1 cellular context compared by ENCODE assay signal in the genomic region with DNA sequence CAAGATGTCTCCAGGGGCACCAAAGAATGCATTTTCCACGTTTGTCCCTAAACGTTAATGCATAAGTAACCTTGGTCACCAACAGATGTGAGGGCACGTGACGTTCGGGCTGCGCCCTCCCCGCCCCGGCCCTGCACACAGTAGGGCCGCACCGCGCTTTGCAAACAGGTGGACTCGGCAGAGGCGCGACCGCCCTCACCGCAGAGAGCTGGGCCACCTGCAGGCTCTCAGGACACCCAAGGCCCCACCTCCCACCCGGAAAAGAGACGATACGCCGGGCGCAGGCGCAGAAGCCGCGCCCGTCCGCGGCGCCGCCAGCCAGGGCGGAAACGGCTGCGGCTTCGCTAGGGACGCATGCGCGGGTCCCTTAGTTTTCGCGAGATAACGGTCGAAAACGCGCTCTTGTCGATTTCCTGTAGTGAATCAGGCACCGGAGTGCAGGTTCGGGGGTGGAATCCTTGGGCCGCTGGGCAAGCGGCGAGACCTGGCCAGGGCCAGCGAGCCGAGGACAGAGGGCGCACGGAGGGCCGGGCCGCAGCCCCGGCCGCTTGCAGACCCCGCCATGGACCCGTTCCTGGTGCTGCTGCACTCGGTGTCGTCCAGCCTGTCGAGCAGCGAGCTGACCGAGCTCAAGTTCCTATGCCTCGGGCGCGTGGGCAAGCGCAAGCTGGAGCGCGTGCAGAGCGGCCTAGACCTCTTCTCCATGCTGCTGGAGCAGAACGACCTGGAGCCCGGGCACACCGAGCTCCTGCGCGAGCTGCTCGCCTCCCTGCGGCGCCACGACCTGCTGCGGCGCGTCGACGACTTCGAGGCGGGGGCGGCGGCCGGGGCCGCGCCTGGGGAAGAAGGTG.
A peak's percentile ranks its signal among the peaks of the same experiment; 100 is the strongest.
TF ChIP-seq lines count a peak whose summit lies in the region.

A gene with protein sequence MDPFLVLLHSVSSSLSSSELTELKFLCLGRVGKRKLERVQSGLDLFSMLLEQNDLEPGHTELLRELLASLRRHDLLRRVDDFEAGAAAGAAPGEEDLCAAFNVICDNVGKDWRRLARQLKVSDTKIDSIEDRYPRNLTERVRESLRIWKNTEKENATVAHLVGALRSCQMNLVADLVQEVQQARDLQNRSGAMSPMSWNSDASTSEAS (plus strand): TSS at position 399 of the 851 bp plus-strand sequence. CDS start 164 bp downstream, at position 563.

TF ChIP-seq in HepG2, 621 proteins besides CTCF, POLR2A, EP300 and RAD21 (continued from another document and continues in another):
- TF ChIP-seq, protein P1, sequence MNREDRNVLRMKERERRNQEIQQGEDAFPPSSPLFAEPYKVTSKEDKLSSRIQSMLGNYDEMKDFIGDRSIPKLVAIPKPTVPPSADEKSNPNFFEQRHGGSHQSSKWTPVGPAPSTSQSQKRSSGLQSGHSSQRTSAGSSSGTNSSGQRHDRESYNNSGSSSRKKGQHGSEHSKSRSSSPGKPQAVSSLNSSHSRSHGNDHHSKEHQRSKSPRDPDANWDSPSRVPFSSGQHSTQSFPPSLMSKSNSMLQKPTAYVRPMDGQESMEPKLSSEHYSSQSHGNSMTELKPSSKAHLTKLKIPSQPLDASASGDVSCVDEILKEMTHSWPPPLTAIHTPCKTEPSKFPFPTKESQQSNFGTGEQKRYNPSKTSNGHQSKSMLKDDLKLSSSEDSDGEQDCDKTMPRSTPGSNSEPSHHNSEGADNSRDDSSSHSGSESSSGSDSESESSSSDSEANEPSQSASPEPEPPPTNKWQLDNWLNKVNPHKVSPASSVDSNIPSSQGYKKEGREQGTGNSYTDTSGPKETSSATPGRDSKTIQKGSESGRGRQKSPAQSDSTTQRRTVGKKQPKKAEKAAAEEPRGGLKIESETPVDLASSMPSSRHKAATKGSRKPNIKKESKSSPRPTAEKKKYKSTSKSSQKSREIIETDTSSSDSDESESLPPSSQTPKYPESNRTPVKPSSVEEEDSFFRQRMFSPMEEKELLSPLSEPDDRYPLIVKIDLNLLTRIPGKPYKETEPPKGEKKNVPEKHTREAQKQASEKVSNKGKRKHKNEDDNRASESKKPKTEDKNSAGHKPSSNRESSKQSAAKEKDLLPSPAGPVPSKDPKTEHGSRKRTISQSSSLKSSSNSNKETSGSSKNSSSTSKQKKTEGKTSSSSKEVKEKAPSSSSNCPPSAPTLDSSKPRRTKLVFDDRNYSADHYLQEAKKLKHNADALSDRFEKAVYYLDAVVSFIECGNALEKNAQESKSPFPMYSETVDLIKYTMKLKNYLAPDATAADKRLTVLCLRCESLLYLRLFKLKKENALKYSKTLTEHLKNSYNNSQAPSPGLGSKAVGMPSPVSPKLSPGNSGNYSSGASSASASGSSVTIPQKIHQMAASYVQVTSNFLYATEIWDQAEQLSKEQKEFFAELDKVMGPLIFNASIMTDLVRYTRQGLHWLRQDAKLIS (CRISPR knock-in tag; IDR thresholded peaks at IDR 0.05), result no peak
- TF ChIP-seq TSC22D2 (CRISPR knock-in tag; IDR thresholded peaks at IDR 0.05; ENCODE audit: borderline replicate concordance), result peak; percentile 16; the same call in 1 of the 2 replicates
- TF ChIP-seq PITX1 (CRISPR knock-in tag; IDR thresholded peaks at IDR 0.05), result 0 out of 2 replicates have a peak, but pooled peaks have one; percentile 27
- TF ChIP-seq RFX3 (CRISPR knock-in tag; IDR thresholded peaks at IDR 0.05), result no peak
- peak; percentile 60 for TF ChIP-seq YY1 (IDR thresholded peaks at IDR 0.05; ENCODE audit: insufficient read depth, insufficient replicate concordance, low read depth, low read length)
- TF ChIP-seq ZNF891 (CRISPR knock-in tag; IDR thresholded peaks at IDR 0.05), result no peak
- peak; percentile 44; the same call in 1 of the 2 replicates for TF ChIP-seq PHF21A (CRISPR knock-in tag; IDR thresholded peaks at IDR 0.05)
- TF ChIP-seq ZNF331 (CRISPR knock-in tag; IDR thresholded peaks at IDR 0.05), result peak; percentile 34; the same call in 1 of the 2 replicates
- TF ChIP-seq ZNF282 (IDR thresholded peaks at IDR 0.05; ENCODE audit: partially characterized antibody), result no peak
- TF ChIP-seq SMC3 (IDR thresholded peaks at IDR 0.05; ENCODE audit: low read length), result no peak
- no peak for TF ChIP-seq SMAD1 (CRISPR knock-in tag; IDR thresholded peaks at IDR 0.05; ENCODE audit: borderline replicate concordance, low read depth)
- peak; percentile 52; the same call in 1 of the 2 replicates for TF ChIP-seq ERF (CRISPR knock-in tag; IDR thresholded peaks at IDR 0.05)
- peak; percentile 92 for TF ChIP-seq GABPB1 (CRISPR knock-in tag; IDR thresholded peaks at IDR 0.05)
- TF ChIP-seq, protein P2, sequence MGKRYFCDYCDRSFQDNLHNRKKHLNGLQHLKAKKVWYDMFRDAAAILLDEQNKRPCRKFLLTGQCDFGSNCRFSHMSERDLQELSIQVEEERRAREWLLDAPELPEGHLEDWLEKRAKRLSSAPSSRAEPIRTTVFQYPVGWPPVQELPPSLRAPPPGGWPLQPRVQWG (CRISPR knock-in tag; IDR thresholded peaks at IDR 0.05; ENCODE audit: borderline replicate concordance, low read depth), result no peak
- TF ChIP-seq ZNF292 (CRISPR knock-in tag; IDR thresholded peaks at IDR 0.05; ENCODE audit: borderline replicate concordance, low read depth), result no peak
- no peak; the same call in 1 of the 2 replicates for TF ChIP-seq JDP2 (CRISPR knock-in tag; IDR thresholded peaks at IDR 0.05; ENCODE audit: borderline replicate concordance)
- TF ChIP-seq, protein P3, sequence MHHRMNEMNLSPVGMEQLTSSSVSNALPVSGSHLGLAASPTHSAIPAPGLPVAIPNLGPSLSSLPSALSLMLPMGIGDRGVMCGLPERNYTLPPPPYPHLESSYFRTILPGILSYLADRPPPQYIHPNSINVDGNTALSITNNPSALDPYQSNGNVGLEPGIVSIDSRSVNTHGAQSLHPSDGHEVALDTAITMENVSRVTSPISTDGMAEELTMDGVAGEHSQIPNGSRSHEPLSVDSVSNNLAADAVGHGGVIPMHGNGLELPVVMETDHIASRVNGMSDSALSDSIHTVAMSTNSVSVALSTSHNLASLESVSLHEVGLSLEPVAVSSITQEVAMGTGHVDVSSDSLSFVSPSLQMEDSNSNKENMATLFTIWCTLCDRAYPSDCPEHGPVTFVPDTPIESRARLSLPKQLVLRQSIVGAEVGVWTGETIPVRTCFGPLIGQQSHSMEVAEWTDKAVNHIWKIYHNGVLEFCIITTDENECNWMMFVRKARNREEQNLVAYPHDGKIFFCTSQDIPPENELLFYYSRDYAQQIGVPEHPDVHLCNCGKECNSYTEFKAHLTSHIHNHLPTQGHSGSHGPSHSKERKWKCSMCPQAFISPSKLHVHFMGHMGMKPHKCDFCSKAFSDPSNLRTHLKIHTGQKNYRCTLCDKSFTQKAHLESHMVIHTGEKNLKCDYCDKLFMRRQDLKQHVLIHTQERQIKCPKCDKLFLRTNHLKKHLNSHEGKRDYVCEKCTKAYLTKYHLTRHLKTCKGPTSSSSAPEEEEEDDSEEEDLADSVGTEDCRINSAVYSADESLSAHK (CRISPR knock-in tag; IDR thresholded peaks at IDR 0.05; ENCODE audit: borderline replicate concordance), result 0 out of 2 replicates have a peak, but pooled peaks have one; percentile 22
- no peak for TF ChIP-seq ZC3H4 (CRISPR knock-in tag; IDR thresholded peaks at IDR 0.05; ENCODE audit: borderline replicate concordance)
- TF ChIP-seq TAF1 (CRISPR knock-in tag; IDR thresholded peaks at IDR 0.05), result peak; percentile 83
- TF ChIP-seq, protein P4, sequence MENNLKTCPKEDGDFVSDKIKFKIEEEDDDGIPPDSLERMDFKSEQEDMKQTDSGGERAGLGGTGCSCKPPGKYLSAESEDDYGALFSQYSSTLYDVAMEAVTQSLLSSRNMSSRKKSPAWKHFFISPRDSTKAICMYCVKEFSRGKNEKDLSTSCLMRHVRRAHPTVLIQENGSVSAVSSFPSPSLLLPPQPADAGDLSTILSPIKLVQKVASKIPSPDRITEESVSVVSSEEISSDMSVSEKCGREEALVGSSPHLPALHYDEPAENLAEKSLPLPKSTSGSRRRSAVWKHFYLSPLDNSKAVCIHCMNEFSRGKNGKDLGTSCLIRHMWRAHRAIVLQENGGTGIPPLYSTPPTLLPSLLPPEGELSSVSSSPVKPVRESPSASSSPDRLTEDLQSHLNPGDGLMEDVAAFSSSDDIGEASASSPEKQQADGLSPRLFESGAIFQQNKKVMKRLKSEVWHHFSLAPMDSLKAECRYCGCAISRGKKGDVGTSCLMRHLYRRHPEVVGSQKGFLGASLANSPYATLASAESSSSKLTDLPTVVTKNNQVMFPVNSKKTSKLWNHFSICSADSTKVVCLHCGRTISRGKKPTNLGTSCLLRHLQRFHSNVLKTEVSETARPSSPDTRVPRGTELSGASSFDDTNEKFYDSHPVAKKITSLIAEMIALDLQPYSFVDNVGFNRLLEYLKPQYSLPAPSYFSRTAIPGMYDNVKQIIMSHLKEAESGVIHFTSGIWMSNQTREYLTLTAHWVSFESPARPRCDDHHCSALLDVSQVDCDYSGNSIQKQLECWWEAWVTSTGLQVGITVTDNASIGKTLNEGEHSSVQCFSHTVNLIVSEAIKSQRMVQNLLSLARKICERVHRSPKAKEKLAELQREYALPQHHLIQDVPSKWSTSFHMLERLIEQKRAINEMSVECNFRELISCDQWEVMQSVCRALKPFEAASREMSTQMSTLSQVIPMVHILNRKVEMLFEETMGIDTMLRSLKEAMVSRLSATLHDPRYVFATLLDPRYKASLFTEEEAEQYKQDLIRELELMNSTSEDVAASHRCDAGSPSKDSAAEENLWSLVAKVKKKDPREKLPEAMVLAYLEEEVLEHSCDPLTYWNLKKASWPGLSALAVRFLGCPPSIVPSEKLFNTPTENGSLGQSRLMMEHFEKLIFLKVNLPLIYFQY (CRISPR knock-in tag; IDR thresholded peaks at IDR 0.05; ENCODE audit: borderline replicate concordance), result 0 out of 2 replicates have a peak, but pooled peaks have one; percentile 18
- TF ChIP-seq SPEN (CRISPR knock-in tag; IDR thresholded peaks at IDR 0.05; ENCODE audit: low read depth), result peak; percentile 79
- TF ChIP-seq HHEX (CRISPR knock-in tag; IDR thresholded peaks at IDR 0.05), result no peak
- TF ChIP-seq ZNF543 (CRISPR knock-in tag; IDR thresholded peaks at IDR 0.05), result no peak; the same call in 1 of the 2 replicates
- TF ChIP-seq FLYWCH1 (CRISPR knock-in tag; IDR thresholded peaks at IDR 0.05), result 0 out of 2 replicates have a peak, but pooled peaks have one; percentile 58
- TF ChIP-seq ATF7-NPFF (CRISPR knock-in tag; IDR thresholded peaks at IDR 0.05; ENCODE audit: low read depth), result no peak
- 0 out of 2 replicates have a peak, but pooled peaks have one; percentile 24 for TF ChIP-seq CBX5 (CRISPR knock-in tag; IDR thresholded peaks at IDR 0.05; ENCODE audit: borderline replicate concordance)
- TF ChIP-seq ZNF564 (CRISPR knock-in tag; IDR thresholded peaks at IDR 0.05), result 0 out of 2 replicates have a peak, but pooled peaks have one; percentile 41
- TF ChIP-seq XRCC5 (optimal IDR thresholded peaks at IDR 0.05; ENCODE audit: low read length), result peak; percentile 76
- TF ChIP-seq HNF4G (IDR thresholded peaks at IDR 0.05; ENCODE audit: borderline replicate concordance, low read depth, low read length), result no peak
- TF ChIP-seq HNF4G (CRISPR knock-in tag; IDR thresholded peaks at IDR 0.05; ENCODE audit: borderline replicate concordance, low read depth), result no peak
- TF ChIP-seq ZNF781 (CRISPR knock-in tag; IDR thresholded peaks at IDR 0.05; ENCODE audit: borderline replicate concordance, not compliant biosample characterization), result no peak
- TF ChIP-seq ZNF383 (CRISPR knock-in tag; IDR thresholded peaks at IDR 0.05; ENCODE audit: borderline replicate concordance), result no peak
- TF ChIP-seq, protein P5, sequence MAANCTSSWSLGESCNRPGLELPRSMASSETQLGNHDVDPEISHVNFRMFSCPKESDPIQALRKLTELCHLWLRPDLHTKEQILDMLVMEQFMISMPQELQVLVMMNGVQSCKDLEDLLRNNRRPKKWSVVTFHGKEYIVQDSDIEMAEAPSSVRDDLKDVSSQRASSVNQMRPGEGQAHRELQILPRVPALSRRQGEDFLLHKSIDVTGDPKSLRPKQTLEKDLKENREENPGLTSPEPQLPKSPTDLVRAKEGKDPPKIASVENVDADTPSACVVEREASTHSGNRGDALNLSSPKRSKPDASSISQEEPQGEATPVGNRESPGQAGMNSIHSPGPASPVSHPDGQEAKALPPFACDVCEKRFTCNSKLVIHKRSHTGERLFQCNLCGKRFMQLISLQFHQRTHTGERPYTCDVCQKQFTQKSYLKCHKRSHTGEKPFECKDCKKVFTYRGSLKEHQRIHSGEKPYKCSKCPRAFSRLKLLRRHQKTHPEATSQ (CRISPR knock-in tag; IDR thresholded peaks at IDR 0.05; ENCODE audit: borderline replicate concordance), result peak; percentile 83; the same call in 1 of the 2 replicates
- no peak for TF ChIP-seq SRSF9 (IDR thresholded peaks at IDR 0.05; ENCODE audit: borderline replicate concordance, insufficient read depth, low read depth, low read length, poor library complexity, severe bottlenecking)
- no peak for TF ChIP-seq LCORL (IDR thresholded peaks at IDR 0.05)
- TF ChIP-seq LCORL (CRISPR knock-in tag; IDR thresholded peaks at IDR 0.05), result no peak; the same call in 1 of the 2 replicates
- no peak for TF ChIP-seq SMAD9 (CRISPR knock-in tag; IDR thresholded peaks at IDR 0.05)
- TF ChIP-seq, protein P6, sequence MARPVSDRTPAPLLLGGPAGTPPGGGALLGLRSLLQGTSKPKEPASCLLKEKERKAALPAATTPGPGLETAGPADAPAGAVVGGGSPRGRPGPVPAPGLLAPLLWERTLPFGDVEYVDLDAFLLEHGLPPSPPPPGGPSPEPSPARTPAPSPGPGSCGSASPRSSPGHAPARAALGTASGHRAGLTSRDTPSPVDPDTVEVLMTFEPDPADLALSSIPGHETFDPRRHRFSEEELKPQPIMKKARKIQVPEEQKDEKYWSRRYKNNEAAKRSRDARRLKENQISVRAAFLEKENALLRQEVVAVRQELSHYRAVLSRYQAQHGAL (CRISPR knock-in tag; IDR thresholded peaks at IDR 0.05; ENCODE audit: not compliant biosample characterization), result no peak
- TF ChIP-seq, protein P7, sequence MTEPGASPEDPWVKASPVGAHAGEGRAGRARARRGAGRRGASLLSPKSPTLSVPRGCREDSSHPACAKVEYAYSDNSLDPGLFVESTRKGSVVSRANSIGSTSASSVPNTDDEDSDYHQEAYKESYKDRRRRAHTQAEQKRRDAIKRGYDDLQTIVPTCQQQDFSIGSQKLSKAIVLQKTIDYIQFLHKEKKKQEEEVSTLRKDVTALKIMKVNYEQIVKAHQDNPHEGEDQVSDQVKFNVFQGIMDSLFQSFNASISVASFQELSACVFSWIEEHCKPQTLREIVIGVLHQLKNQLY (CRISPR knock-in tag; IDR thresholded peaks at IDR 0.05), result no peak
- TF ChIP-seq ISX (CRISPR knock-in tag; conservative IDR thresholded peaks at IDR 0.05), result 0 out of 2 replicates have a peak, but pooled peaks have one; percentile 61
- no peak for TF ChIP-seq MIER3 (CRISPR knock-in tag; IDR thresholded peaks at IDR 0.05; ENCODE audit: borderline replicate concordance)
